ENCODE assay signal across 33 cellular contexts in genomic region chr6:91055959-91056358, GRCh38.
"Had no signal": no experiment of that assay in that cellular context is flagged by ENCODE, and none has a peak within 500 bp of the region (broad histone marks: within the 10 kb centered on the region; RNA-seq: fewer than 3 reads in every experiment).

No MANE protein-coding gene starts in this region.

- H3K36me3 ChIP-seq: MG63 had no signal

- DNase-seq: Karpas-422, Kasumi-1, MG63, MM.1S, MV-4-11, NCI-H1048, NCI-H1092, NCI-H1092 treated with DMSO at 0.1 percent for 48 hours, NCI-H1105, NCI-H1105 treated with DMSO at 0.1 percent for 48 hours, NCI-H1417 treated with DMSO at 0.1 percent for 48 hours, NCI-H1436, NCI-H1436 treated with DMSO at 0.1 percent for 48 hours, NCI-H146, NCI-H1694, NCI-H1694 treated with DMSO at 0.1 percent for 48 hours, NCI-H187, NCI-H187 treated with DMSO at 0.1 percent for 48 hours, NCI-H1930, NCI-H2029, NCI-H2029 treated with DMSO at 0.1 percent for 48 hours, NCI-H2081, NCI-H2081 treated with DMSO at 0.1 percent for 48 hours, NCI-H2107, NCI-H2171, NCI-H2227 treated with DMSO at 0.1 percent for 48 hours, NCI-H226, NCI-H345, NCI-H446, NCI-H446 treated with DMSO at 0.1 percent for 48 hours, NCI-H510A, NCI-H510A treated with DMSO at 0.1 percent for 48 hours, NCI-H524 had no signal

- H3K27me3 ChIP-seq: MG63 had no signal

- H3K4me3 ChIP-seq: MG63 had no signal
